ENCODE assay signal across 30 cellular contexts in genomic region chr18:34892379-34892778, GRCh38.
"Had no signal": no experiment of that assay in that cellular context is flagged by ENCODE, and none has a peak within 500 bp of the region (broad histone marks: within the 10 kb centered on the region; RNA-seq: fewer than 3 reads in every experiment).

No MANE protein-coding gene starts in this region.

- H3K4me1 ChIP-seq: ascending aorta had no signal

- H3K4me3 ChIP-seq: ascending aorta, cardiac muscle cell had no signal

- ATAC-seq: activated CD8-positive, alpha-beta T cell treated with anti-CD3 and anti-CD28 coated beads for 36 hours; activated naive CD8-positive, alpha-beta T cell treated with anti-CD3 and anti-CD28 coated beads, Interleukin-2, amount 50 U/mL, for 24 hours; activated T-cell treated with anti-CD3 and anti-CD28 coated beads, Interleukin-2, amount 50 U/mL, for 4 hours; activated T-cell treated with anti-CD3 and anti-CD28 coated beads, Interleukin-2, amount 50 U/mL, for 72 hours; activated T-helper 17 cell treated with anti-CD3 and anti-CD28 coated beads, Interleukin-2, amount 50 U/mL, for 72 hours had no signal

- DNase-seq: activated B cell treated with CpG ODN at 0.5 μM for 24 hours; activated CD4-positive, alpha-beta memory T cell treated with anti-CD3 and anti-CD28 coated beads for 36 hours; activated CD4-positive, alpha-beta T cell treated with anti-CD3 and anti-CD28 coated beads for 4 hours; activated CD4-positive, alpha-beta T cell treated with anti-CD3 and anti-CD28 coated beads, Interleukin-2, amount 10 ng/mL, durations not matched to agents 24 days and 14 days; activated CD4-positive, alpha-beta T cell treated with anti-CD3 and anti-CD28 coated beads, Interleukin-2, amount 50 U/mL, for 1 hour; activated CD4-positive, alpha-beta T cell treated with anti-CD3 and anti-CD28 coated beads, Interleukin-2, amount 50 U/mL, for 4 hours; activated CD4-positive, CD25-positive, alpha-beta regulatory T cell treated with anti-CD3 and anti-CD28 coated beads, Interleukin-2, amount 50 U/mL, for 72 hours; activated CD8-positive, alpha-beta memory T cell treated with anti-CD3 and anti-CD28 coated beads, Interleukin-2, amount 50 U/mL, for 4 hours; activated CD8-positive, alpha-beta T cell treated with anti-CD3 and anti-CD28 coated beads for 36 hours; activated effector memory CD4-positive, alpha-beta T cell treated with anti-CD3 and anti-CD28 coated beads, Interleukin-2, amount 50 U/mL, for 16 hours; activated gamma-delta T cell treated with Interleukin-2 at 50 U/mL for 16 hours; activated naive CD4-positive, alpha-beta T cell; activated naive CD4-positive, alpha-beta T cell treated with anti-CD3 and anti-CD28 coated beads, Interleukin-2, amount 10 ng/mL, durations not matched to agents 7 days and 5 days; activated naive CD8-positive, alpha-beta T cell treated with anti-CD3 and anti-CD28 coated beads, Interleukin-2, amount 10 ng/mL, durations not matched to agents 7 days and 5 days; activated naive CD8-positive, alpha-beta T cell treated with anti-CD3 and anti-CD28 coated beads, Interleukin-2, amount 50 U/mL, for 24 hours; activated T-cell treated with anti-CD3 and anti-CD28 coated beads for 4 hours; activated T-cell treated with anti-CD3 and anti-CD28 coated beads, Interleukin-2, amount 50 U/mL, for 1 hour; activated T-cell treated with anti-CD3 and anti-CD28 coated beads, Interleukin-2, amount 50 U/mL, for 4 hours; activated T-cell treated with anti-CD3 and anti-CD28 coated beads, Interleukin-2, amount 50 U/mL, for 72 hours; amygdala; anterior cingulate cortex; central memory CD4-positive, alpha-beta T cell; SW 1271; T-helper 1 cell; T-helper 2 cell; T-helper 9 cell had no signal

- H3K27ac ChIP-seq: ascending aorta, cardiac muscle cell, VCaP had no signal

- H3K36me3 ChIP-seq: cardiac muscle cell had no signal

- H3K27me3 ChIP-seq: ascending aorta, cardiac muscle cell had no signal
